8 cellular contexts compared by ENCODE assay signal in genomic region chr22:41780714-41781507, GRCh38. TPM values are rescaled to one million over a fixed set of nuclear protein-coding genes. Genes with fewer than 3 reads are reported as not detected.
DNase-seq lines count a peak whose midpoint lies in the region; TF ChIP-seq lines count a peak whose summit lies in the region.

No MANE protein-coding gene starts in this region.

- H4K20me1 ChIP-seq in GM23248 (ENCODE audit: insufficient read depth), result no peaks in the 10 kb centered on the region

- TF ChIP-seq POLR2A in NB4 (IDR thresholded peaks at IDR 0.05; ENCODE audit: extremely low read depth, insufficient read length), result peak; percentile 66

- peak overlapping the region; percentile 60 for H3K9ac ChIP-seq in GM23248

- 0 out of 2 replicates have a peak overlapping the region, but pooled peaks have one; percentile 18 for H3K27ac ChIP-seq in GM23248
- peak overlapping the region; percentile 1 for H3K27ac ChIP-seq in cardiac muscle cell

- H3K9me3 ChIP-seq in GM23248 (ENCODE audit: low read depth) (no peaks in the 10 kb centered on the region), cardiac muscle cell (ENCODE audit: low read depth) (no peaks in the 10 kb centered on the region)

- H3K79me2 ChIP-seq in GM23248 (ENCODE audit: insufficient read depth), result no peaks in the 10 kb centered on the region

- DNase-seq in GM06990 (ENCODE audit: extremely low read depth, insufficient read length) (peak; percentile 79), GM23248 (peak; percentile 64), NB4 (ENCODE audit: low read depth) (peak; percentile 95), cardiac muscle cell (ENCODE audit: low read depth in 1 of 2, low spot score in 1 of 2) (peak; percentile 36 to 68), DMS153 treated with DMSO at 0.1 percent for 48 hours (lab: John Stamatoyannopoulos, UW; ENCODE audit: unreplicated experiment) (no peak), NCI-H446 treated with DMSO at 0.1 percent for 48 hours (lab: John Stamatoyannopoulos, UW) (no peak)
- DNase-seq in activated CD8-positive, alpha-beta memory T cell treated with anti-CD3 and anti-CD28 coated beads, Interleukin-2, amount 50 U/mL, for 48 hours, result peak; percentile 85
- DNase-seq in stimulated activated CD4-positive, alpha-beta T cell treated with anti-CD3 and anti-CD28 coated beads, Interleukin-12 subunit alpha, Interleukin-12 subunit beta, amount 100 ng/mL, for 48 hours (ENCODE audit: low read depth in 2 of 3, low spot score in 1 of 3), result peak; percentile 73 to 88 (median 80)

- in situ Hi-C loops in GM23248 (cut with MboI), result no loop called here

- H3K4me3 ChIP-seq in GM06990 (replicated peaks; ENCODE audit: low read depth, low read length) (peak overlapping the region; percentile 75), GM23248 (peak overlapping the region; percentile 37; the same call in 1 of the 2 replicates), NB4 (ENCODE audit: low read depth, low read length) (peak overlapping the region; percentile 22), cardiac muscle cell (no peak overlapping the region)

- 62% methylated on average over 11 of the region's 11 CpGs for WGBS in GM23248 (ENCODE audit: low coverage in 1 of 2, low lambda C conversion rate in 2 of 2, missing lambda C conversion rate in 2 of 2), 2 experiments

- no peaks in the 10 kb centered on the region for H3K9me2 ChIP-seq in GM23248 (ENCODE audit: insufficient read depth)

- H3F3A ChIP-seq in GM23248 (ENCODE audit: insufficient read depth), result no peaks in the 10 kb centered on the region

- H2AFZ ChIP-seq in GM23248, result peak overlapping the region; percentile 96

- H3K36me3 ChIP-seq in GM06990 (ENCODE audit: control insufficient read depth, insufficient read depth, low read length) (peaks cover 9% of the 10 kb centered on the region), GM23248 (ENCODE audit: low read depth) (no peaks in the 10 kb centered on the region), cardiac muscle cell (no peaks in the 10 kb centered on the region)

- H3K27me3 ChIP-seq in GM06990 (replicated peaks; ENCODE audit: control insufficient read depth, insufficient read depth, low read length) (no peaks in the 10 kb centered on the region), GM23248 (replicated peaks; ENCODE audit: insufficient read depth) (no peaks in the 10 kb centered on the region), cardiac muscle cell (no peaks in the 10 kb centered on the region)

- H3K4me1 ChIP-seq in GM23248 (ENCODE audit: insufficient read depth) (peaks cover 12% of the 10 kb centered on the region), cardiac muscle cell (ENCODE audit: low read depth) (no peaks in the 10 kb centered on the region)

- no peak for TF ChIP-seq CTCF in GM06990 (IDR thresholded peaks at IDR 0.05; ENCODE audit: insufficient read depth, low read length, poor library complexity, severe bottlenecking)
- no peak for TF ChIP-seq CTCF in NB4 (IDR thresholded peaks at IDR 0.05; ENCODE audit: low read depth, low read length)
- no peak for TF ChIP-seq CTCF in cardiac muscle cell (IDR thresholded peaks at IDR 0.05; ENCODE audit: low read depth, low read length)

- peak overlapping the region; percentile 57 for H3K4me2 ChIP-seq in GM23248 (ENCODE audit: unreplicated experiment)

RNA-seq across cellular contexts. Expression of gene CCDC134, which starts 19.6 kb away (rescaled TPM):
- total RNA-seq in GM23248 (2014; rRNA removed; shearing (Covaris generic)), result 3.9 and 4.0 TPM in 2 replicates
- polyA plus RNA-seq in GM23248 (2016; fragmentation: Nextera tagmentation; extraction: Ambion mirVana) (4.4 and 5.3 TPM in 2 replicates), cardiac muscle cell (10.3 and 11.5 TPM in 2 replicates)
- 14.8 and 19.3 TPM in 2 replicates for total RNA-seq in cardiac muscle cell

RNA-seq across cellular contexts. Expression of gene SREBF2, which starts 52.0 kb away (rescaled TPM):
- 26.5 and 31.9 TPM in 2 replicates for total RNA-seq in GM23248 (2014; rRNA removed; shearing (Covaris generic))
- polyA plus RNA-seq in GM23248 (2016; fragmentation: Nextera tagmentation; extraction: Ambion mirVana) (23.6 and 25.0 TPM in 2 replicates), cardiac muscle cell (225 and 238 TPM in 2 replicates)
- total RNA-seq in cardiac muscle cell, result 259 and 273 TPM in 2 replicates

Comparison
In these comparisons a context has a peak if more than half of its experiments do, and no peak if none do; other contexts are left out.
1. DNase-seq: peak in GM06990 (single experiment), GM23248 (single experiment), NB4 (single experiment), activated CD8-positive, alpha-beta memory T cell treated with anti-CD3 and anti-CD28 coated beads, Interleukin-2, amount 50 U/mL, for 48 hours (single experiment), cardiac muscle cell (2 of 2) and stimulated activated CD4-positive, alpha-beta T cell treated with anti-CD3 and anti-CD28 coated beads, Interleukin-12 subunit alpha, Interleukin-12 subunit beta, amount 100 ng/mL, for 48 hours (3 of 3); none in DMS153 treated with DMSO at 0.1 percent for 48 hours (single experiment) and NCI-H446 treated with DMSO at 0.1 percent for 48 hours (single experiment).